Comparison of ENCODE assay signal across 12 cellular contexts in genomic region chr1:31476891-31477846, GRCh38.
A peak's percentile ranks its signal among the peaks of the same experiment; 100 is the strongest.
DNase-seq lines count a peak whose midpoint lies in the region; ATAC-seq, FAIRE-seq and TF ChIP-seq lines count a peak whose summit lies in the region.
"Had no signal": no experiment of that assay in that cellular context is flagged by ENCODE, and none has a peak within 500 bp of the region (broad histone marks: within the 10 kb centered on the region; RNA-seq: fewer than 3 reads in every experiment).

No MANE protein-coding gene starts in this region.

- H3K9me3 ChIP-seq in DOHH2 (ENCODE audit: control insufficient read depth, insufficient read depth, low read length), result peaks cover 9% of the 10 kb centered on the region
- H3K9me3 ChIP-seq in HEK293 (ENCODE audit: control insufficient read depth, insufficient read depth, low read depth, low read length), result no peaks in the 10 kb centered on the region
- no peaks in the 10 kb centered on the region for H3K9me3 ChIP-seq in upper lobe of right lung
- H3K9me3 ChIP-seq: lower lobe of right lung had no signal

- H4K20me1 ChIP-seq in DOHH2 (ENCODE audit: control insufficient read depth, insufficient read depth, low read depth, low read length), result no peaks in the 10 kb centered on the region

- H3K27ac ChIP-seq in DOHH2 (ENCODE audit: low read depth, low read length) (peak overlapping the region; percentile 18; the same call in 1 of the 2 replicates), HEK293 (ENCODE audit: extremely low read depth, low read depth, low read length) (no peak overlapping the region), upper lobe of right lung (no peak overlapping the region)
- H3K27ac ChIP-seq: lower lobe of right lung had no signal

- no peak for TF ChIP-seq CTCF in DOHH2 (IDR thresholded peaks at IDR 0.05; ENCODE audit: low read depth, low read length, poor library complexity, severe bottlenecking)
- TF ChIP-seq CTCF in HEK293 (tag by site-specific recombination; IDR thresholded peaks at IDR 0.05), result no peak
- no peak for TF ChIP-seq CTCF in upper lobe of right lung (IDR thresholded peaks at IDR 0.05)

- ATAC-seq in upper lobe of right lung (no peak), GM21367 (IDR thresholded peaks at IDR 0.05; ENCODE audit: unreplicated experiment) (no peak)
- ATAC-seq: activated T-cell treated with anti-CD3 and anti-CD28 coated beads, Interleukin-2, amount 50 U/mL, for 72 hours; effector memory CD8-positive, alpha-beta T cell; lower lobe of right lung; Panc1 had no signal

- H3K4me1 ChIP-seq in DOHH2 (ENCODE audit: control insufficient read depth, low read length) (peaks cover 37% of the 10 kb centered on the region), HEK293 (ENCODE audit: control insufficient read depth, insufficient read depth, low read length) (no peaks in the 10 kb centered on the region), upper lobe of right lung (no peaks in the 10 kb centered on the region)
- H3K4me1 ChIP-seq: lower lobe of right lung had no signal

- no peaks in the 10 kb centered on the region for H3F3A ChIP-seq in DOHH2 (ENCODE audit: control insufficient read depth, insufficient read depth)

- H3K4me3 ChIP-seq in DOHH2 (ENCODE audit: low read length) (peak overlapping the region; percentile 20; the same call in 1 of the 2 replicates), HEK293 (ENCODE audit: low read depth, low read length) (no peak overlapping the region), upper lobe of right lung (no peak overlapping the region)
- H3K4me3 ChIP-seq: lower lobe of right lung had no signal

- no peak for TF ChIP-seq POLR2A in GM12892 (IDR thresholded peaks at IDR 0.05; ENCODE audit: low read depth, low read length)

- POLR2A ChIA-PET in HEK293 (lab: Yijun Ruan, JAX), result no interaction called here

- CTCF ChIA-PET in HEK293 (lab: Yijun Ruan, JAX), result interaction anchor here (1.0 kb wide), 1 partner anchor 11 kb away, joined by 5 read pairs; no protein-coding TSS in a partner anchor

- no peak for FAIRE-seq in GM12892 (lab: Jason Lieb, UNC)

- peak; percentile 97 for DNase-seq in NCI-H2107 treated with DMSO at 0.1 percent for 48 hours (lab: John Stamatoyannopoulos, UW; ENCODE audit: unreplicated experiment)
- DNase-seq in foreskin melanocyte, result peak; percentile 6
- no peak for DNase-seq in T-helper 2 cell
- DNase-seq in upper lobe of right lung, result no peak
- no peak for DNase-seq in GM12892 (ENCODE audit: insufficient read length)
- DNase-seq: activated T-cell treated with anti-CD3 and anti-CD28 coated beads, Interleukin-2, amount 50 U/mL, for 72 hours; effector memory CD8-positive, alpha-beta T cell; lower lobe of right lung had no signal

- no peaks in the 10 kb centered on the region for H3K36me3 ChIP-seq in DOHH2 (ENCODE audit: control insufficient read depth, low read length)
- H3K36me3 ChIP-seq in HEK293 (ENCODE audit: control insufficient read depth in 2 of 2, insufficient read depth in 1 of 2, low read length in 2 of 2), result no peaks in the 10 kb centered on the region
- H3K36me3 ChIP-seq in upper lobe of right lung, result no peaks in the 10 kb centered on the region
- H3K36me3 ChIP-seq: lower lobe of right lung had no signal

- H3K27me3 ChIP-seq in DOHH2 (ENCODE audit: control insufficient read depth, low read length) (no peaks in the 10 kb centered on the region), upper lobe of right lung (no peaks in the 10 kb centered on the region)

- H3K4me2 ChIP-seq in DOHH2 (ENCODE audit: low read length), result peak overlapping the region; percentile 46

- intact Hi-C loops in upper lobe of right lung (cut with DNase I), result no loop called here

- no peaks in the 10 kb centered on the region for H3K9me2 ChIP-seq in DOHH2 (replicated peaks; ENCODE audit: control insufficient read depth, low read length)

- H3K79me2 ChIP-seq in DOHH2 (ENCODE audit: control insufficient read depth, low read length), result no peaks in the 10 kb centered on the region

TF ChIP-seq in HEK293, 187 proteins besides CTCF, POLR2A, EP300 and RAD21:
- TF ChIP-seq ZNF341 (tag by site-specific recombination; IDR thresholded peaks at IDR 0.05; ENCODE audit: low read depth), result peak; percentile 51
- TF ChIP-seq ZNF549 (tag by site-specific recombination; IDR thresholded peaks at IDR 0.05), result no peak
- TF ChIP-seq PRDM4 (tag by site-specific recombination; IDR thresholded peaks at IDR 0.05), result no peak

Comparison
In these comparisons a context has a peak if more than half of its experiments do, and no peak if none do; other contexts are left out.
1. DNase-seq: peak in NCI-H2107 treated with DMSO at 0.1 percent for 48 hours (single experiment) and foreskin melanocyte (single experiment); none in T-helper 2 cell (0 of 5), upper lobe of right lung (single experiment) and GM12892 (single experiment).